1 cellular context compared by ENCODE assay signal in the genomic region with DNA sequence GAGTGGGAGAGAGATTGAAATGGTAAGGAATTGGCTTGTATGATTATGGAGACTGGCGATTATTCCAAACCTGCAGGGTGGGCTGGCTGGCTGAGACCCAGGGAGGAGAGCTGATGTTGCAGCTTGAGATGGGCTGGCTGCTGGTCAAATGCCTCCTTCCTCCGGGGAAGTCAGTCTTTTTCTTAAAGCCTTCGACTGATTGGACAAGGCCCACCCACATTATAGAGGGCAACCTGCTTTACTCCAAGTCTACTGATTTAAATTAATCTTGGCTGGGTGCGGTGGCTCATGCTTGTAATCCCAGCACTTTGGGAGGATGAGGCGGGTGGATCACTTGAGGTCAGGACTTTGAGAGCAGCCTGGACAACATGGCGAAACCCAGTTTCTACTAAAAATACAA.
TF ChIP-seq lines count a peak whose summit lies in the region.

No MANE protein-coding gene starts in this region.

TF ChIP-seq in GM23338, 12 proteins besides CTCF, POLR2A, EP300 and RAD21 (continued from another document):
- TF ChIP-seq, protein P1, sequence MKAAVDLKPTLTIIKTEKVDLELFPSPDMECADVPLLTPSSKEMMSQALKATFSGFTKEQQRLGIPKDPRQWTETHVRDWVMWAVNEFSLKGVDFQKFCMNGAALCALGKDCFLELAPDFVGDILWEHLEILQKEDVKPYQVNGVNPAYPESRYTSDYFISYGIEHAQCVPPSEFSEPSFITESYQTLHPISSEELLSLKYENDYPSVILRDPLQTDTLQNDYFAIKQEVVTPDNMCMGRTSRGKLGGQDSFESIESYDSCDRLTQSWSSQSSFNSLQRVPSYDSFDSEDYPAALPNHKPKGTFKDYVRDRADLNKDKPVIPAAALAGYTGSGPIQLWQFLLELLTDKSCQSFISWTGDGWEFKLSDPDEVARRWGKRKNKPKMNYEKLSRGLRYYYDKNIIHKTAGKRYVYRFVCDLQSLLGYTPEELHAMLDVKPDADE (IDR thresholded peaks at IDR 0.05), result no peak
- no peak for TF ChIP-seq JUNB (IDR thresholded peaks at IDR 0.05; ENCODE audit: unreplicated experiment)
- TF ChIP-seq, protein P2, sequence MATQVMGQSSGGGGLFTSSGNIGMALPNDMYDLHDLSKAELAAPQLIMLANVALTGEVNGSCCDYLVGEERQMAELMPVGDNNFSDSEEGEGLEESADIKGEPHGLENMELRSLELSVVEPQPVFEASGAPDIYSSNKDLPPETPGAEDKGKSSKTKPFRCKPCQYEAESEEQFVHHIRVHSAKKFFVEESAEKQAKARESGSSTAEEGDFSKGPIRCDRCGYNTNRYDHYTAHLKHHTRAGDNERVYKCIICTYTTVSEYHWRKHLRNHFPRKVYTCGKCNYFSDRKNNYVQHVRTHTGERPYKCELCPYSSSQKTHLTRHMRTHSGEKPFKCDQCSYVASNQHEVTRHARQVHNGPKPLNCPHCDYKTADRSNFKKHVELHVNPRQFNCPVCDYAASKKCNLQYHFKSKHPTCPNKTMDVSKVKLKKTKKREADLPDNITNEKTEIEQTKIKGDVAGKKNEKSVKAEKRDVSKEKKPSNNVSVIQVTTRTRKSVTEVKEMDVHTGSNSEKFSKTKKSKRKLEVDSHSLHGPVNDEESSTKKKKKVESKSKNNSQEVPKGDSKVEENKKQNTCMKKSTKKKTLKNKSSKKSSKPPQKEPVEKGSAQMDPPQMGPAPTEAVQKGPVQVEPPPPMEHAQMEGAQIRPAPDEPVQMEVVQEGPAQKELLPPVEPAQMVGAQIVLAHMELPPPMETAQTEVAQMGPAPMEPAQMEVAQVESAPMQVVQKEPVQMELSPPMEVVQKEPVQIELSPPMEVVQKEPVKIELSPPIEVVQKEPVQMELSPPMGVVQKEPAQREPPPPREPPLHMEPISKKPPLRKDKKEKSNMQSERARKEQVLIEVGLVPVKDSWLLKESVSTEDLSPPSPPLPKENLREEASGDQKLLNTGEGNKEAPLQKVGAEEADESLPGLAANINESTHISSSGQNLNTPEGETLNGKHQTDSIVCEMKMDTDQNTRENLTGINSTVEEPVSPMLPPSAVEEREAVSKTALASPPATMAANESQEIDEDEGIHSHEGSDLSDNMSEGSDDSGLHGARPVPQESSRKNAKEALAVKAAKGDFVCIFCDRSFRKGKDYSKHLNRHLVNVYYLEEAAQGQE (IDR thresholded peaks at IDR 0.05; ENCODE audit: unreplicated experiment), result no peak
